In genomic region chr2:10761591-10761990, GRCh38 we compare ENCODE assay signal across 1 cellular context.
TF ChIP-seq lines count a peak whose summit lies in the region.

No MANE protein-coding gene starts in this region.

TF ChIP-seq in HepG2, 621 proteins besides CTCF, POLR2A, EP300 and RAD21:
- peak; percentile 72; the same call in 1 of the 2 replicates for TF ChIP-seq ZNF264 (CRISPR knock-in tag; IDR thresholded peaks at IDR 0.05)
- TF ChIP-seq CEBPB (IDR thresholded peaks at IDR 0.05; ENCODE audit: borderline replicate concordance, low read depth, low read length): no peak
